In genomic region chr1:160031368-160032164, GRCh38 we compare ENCODE assay signal across 8 cellular contexts. TPM values are rescaled to one million over a fixed set of nuclear protein-coding genes. Genes with fewer than 3 reads are reported as not detected.
DNase-seq lines count a peak whose midpoint lies in the region; ATAC-seq and TF ChIP-seq lines count a peak whose summit lies in the region.

TSS of gene PIGM (minus strand) at chr1:160031990. CDS start at chr1:160031739, 251 bp downstream.

- peak within 1 kb of the TSS; percentile 97 for H3K4me3 Mint-ChIP-seq in chondrocyte (ENCODE audit: unreplicated experiment)

- ATAC-seq in HG03432 (IDR thresholded peaks at IDR 0.05; ENCODE audit: unreplicated experiment) = peak; percentile 96

- H3K27me3 Mint-ChIP-seq in chondrocyte (ENCODE audit: low read depth) = peaks cover 18% of the 10 kb centered on the region

- no peaks in the 10 kb centered on the region for H3K27me3 ChIP-seq in kidney epithelial cell (ENCODE audit: control insufficient read depth, insufficient read depth, low read length)

- no peaks in the 10 kb centered on the region for H3K36me3 ChIP-seq in kidney epithelial cell (ENCODE audit: control insufficient read depth, insufficient read depth, low read length)

- peak within 1 kb of the TSS; percentile 77 for H3K4me3 ChIP-seq in kidney epithelial cell (ENCODE audit: low read depth, low read length)

- peak within 1 kb of the TSS; percentile 86 for H3K27ac Mint-ChIP-seq in chondrocyte (ENCODE audit: unreplicated experiment)

- TF ChIP-seq POLR2A in GM19193 (IDR thresholded peaks at IDR 0.05; ENCODE audit: extremely low read depth, insufficient read depth, insufficient read length) = peak; percentile 77

- peaks cover 20% of the 10 kb centered on the region for H3K4me1 Mint-ChIP-seq in chondrocyte (ENCODE audit: low read depth)

- no peaks in the 10 kb centered on the region for H3K9me3 Mint-ChIP-seq in chondrocyte (ENCODE audit: low read depth)

- TF ChIP-seq CTCF in chondrocyte (IDR thresholded peaks at IDR 0.05) = no peak
- no peak for TF ChIP-seq CTCF in kidney epithelial cell (IDR thresholded peaks at IDR 0.05; ENCODE audit: insufficient read depth, low read length, poor library complexity, severe bottlenecking)

- peak; percentile 94 for DNase-seq in Ammon's horn (ENCODE audit: low spot score)
- peak; percentile 90 for DNase-seq in NCI-H460 (ENCODE audit: extremely low read depth, low read depth)
- peak; percentile 87 for DNase-seq in activated CD4-positive, alpha-beta T cell treated with anti-CD3 and anti-CD28 coated beads for 1 hour
- DNase-seq in chondrocyte (ENCODE audit: low spot score) = peak; percentile 95
- DNase-seq in kidney epithelial cell (ENCODE audit: low read depth) = peak; percentile 66
- peak; percentile 99 for DNase-seq in stimulated activated CD4-positive, alpha-beta T cell treated with anti-CD3 and anti-CD28 coated beads, Interleukin-15, amount 100 ng/mL, for 24 hours

- peaks cover 3% of the 10 kb centered on the region for H3K36me3 Mint-ChIP-seq in chondrocyte (ENCODE audit: low read depth)

RNA-seq across cellular contexts. Expression of gene PIGM, which starts in this region (rescaled TPM):
- 6.9 and 7.2 TPM in 2 replicates for total RNA-seq in NCI-H460 (2014; rRNA removed; shearing (Covaris generic))
- polyA plus RNA-seq in NCI-H460 (2014; cell fraction: nucleus; rRNA removed) = 8.9 and 11.7 TPM in 2 replicates
- total RNA-seq in chondrocyte (5.7 to 6.9 TPM (median 6.5 TPM) in 3 replicates), kidney epithelial cell (5.3 and 5.5 TPM in 2 replicates)

Comparison
In these comparisons a context has a peak if more than half of its experiments do, and no peak if none do; other contexts are left out.
1. Peak in every context shown above with its lines: DNase-seq, ATAC-seq and H3K4me3 ChIP-seq.